In genomic region chr20:53567379-53567778, GRCh38 we compare ENCODE assay signal across 22 cellular contexts. TPM values are rescaled to one million over a fixed set of nuclear protein-coding genes. Genes with fewer than 3 reads are reported as not detected.
A peak's percentile ranks its signal among the peaks of the same experiment; 100 is the strongest.
DNase-seq lines count a peak whose midpoint lies in the region; ATAC-seq, FAIRE-seq and TF ChIP-seq lines count a peak whose summit lies in the region.
"Had no signal": no experiment of that assay in that cellular context is flagged by ENCODE, and none has a peak within 500 bp of the region (broad histone marks: within the 10 kb centered on the region; RNA-seq: fewer than 3 reads in every experiment).

No MANE protein-coding gene starts in this region.

- SMC1A ChIA-PET in GM12878 (lab: Charles Lee; ENCODE audit: uncharacterized antibody, unreplicated experiment): interaction anchor here (1.2 to 1.5 kb wide), 2 partner anchors 9 to 170 kb away, joined by 5 read pairs; no protein-coding TSS in a partner anchor

- intact Hi-C loops in GM12878 (cut with micrococcal nuclease; ENCODE audit: unreplicated experiment) (no loop called here), transverse colon (cut with DNase I; ENCODE audit: low total_unique reads) (no loop called here)

- TF ChIP-seq POLR2A in GM12878 (IDR thresholded peaks at IDR 0.05; ENCODE audit: low read depth, low read length): no peak
- TF ChIP-seq POLR2A in transverse colon (IDR thresholded peaks at IDR 0.05): no peak

- TF ChIP-seq RAD21 in GM12878 (IDR thresholded peaks at IDR 0.05; ENCODE audit: insufficient read depth, low read depth, low read length): no peak

- no peak for TF ChIP-seq CTCF in GM12878 (IDR thresholded peaks at IDR 0.05 in 2 of 3, conservative IDR thresholded peaks at IDR 0.05 in 1 of 3; ENCODE audit: control insufficient read depth in 2 of 3, extremely low read depth in 1 of 3, insufficient read depth in 1 of 3, low read depth in 3 of 3, low read length in 3 of 3)
- TF ChIP-seq CTCF in neutrophil (IDR thresholded peaks at IDR 0.05): no peak
- TF ChIP-seq CTCF in transverse colon (IDR thresholded peaks at IDR 0.05): no peak

- H3K79me2 ChIP-seq in GM12878 (ENCODE audit: control insufficient read depth, insufficient read depth, low read length): peaks cover 33% of the 10 kb centered on the region

- POLR2A ChIA-PET in GM12878 (lab: Charles Lee): interaction anchor here (0.8 kb wide), 1 partner anchor 11 kb away, joined by 3 read pairs; no protein-coding TSS in a partner anchor

- H3K9me3 Mint-ChIP-seq in activated naive CD4-positive, alpha-beta T cell treated with anti-CD3 and anti-CD28 coated beads, Interleukin-2, amount 10 ng/mL, durations not matched to agents 7 days and 5 days: no peaks in the 10 kb centered on the region
- H3K9me3 Mint-ChIP-seq in activated naive CD4-positive, alpha-beta T cell treated with anti-CD3 and anti-CD28 coated beads, Interleukin-2, amount 50 U/mL, for 72 hours: no peaks in the 10 kb centered on the region
- no peaks in the 10 kb centered on the region for H3K9me3 Mint-ChIP-seq in activated T-helper 17 cell treated with anti-CD3 and anti-CD28 coated beads, Interleukin-2, amount 50 U/mL, for 72 hours
- H3K9me3 Mint-ChIP-seq: CD4-positive, alpha-beta memory T cell had no signal

- CTCF ChIA-PET in activated naive CD4-positive, alpha-beta T cell treated with anti-CD3 and anti-CD28 coated beads, Interleukin-2, amount 10 ng/mL, durations not matched to agents 7 days and 5 days (lab: Charles Lee): no interaction called here
- CTCF ChIA-PET in GM12878 (lab: Yijun Ruan, JAX): interaction anchor here (1.1 kb wide), 1 partner anchor 11 kb away, joined by 4 read pairs; no protein-coding TSS in a partner anchor

- H3K4me3 ChIP-seq in GM12878 (no peak overlapping the region), neutrophil (ENCODE audit: low read depth in 1 of 2, low read length in 1 of 2) (no peak overlapping the region), transverse colon (no peak overlapping the region)

- no peaks in the 10 kb centered on the region for H3K27me3 Mint-ChIP-seq in activated naive CD4-positive, alpha-beta T cell treated with anti-CD3 and anti-CD28 coated beads, Interleukin-2, amount 10 ng/mL, durations not matched to agents 7 days and 5 days
- no peaks in the 10 kb centered on the region for H3K27me3 Mint-ChIP-seq in activated T-helper 17 cell treated with anti-CD3 and anti-CD28 coated beads, Interleukin-2, amount 50 U/mL, for 72 hours
- H3K27me3 Mint-ChIP-seq: CD4-positive, alpha-beta memory T cell had no signal

- no peaks in the 10 kb centered on the region for H3K27me3 ChIP-seq in GM12878 (replicated peaks in 1 of 2; ENCODE audit: control insufficient read depth in 2 of 2, insufficient read depth in 2 of 2, low read length in 1 of 2)
- no peaks in the 10 kb centered on the region for H3K27me3 ChIP-seq in neutrophil
- no peaks in the 10 kb centered on the region for H3K27me3 ChIP-seq in transverse colon

- FAIRE-seq in HTR-8/SVneo (lab: Jason Lieb, UNC) (peak; percentile 13), GM12878 (lab: Jason Lieb, UNC) (no peak)
- FAIRE-seq: HepG2 had no signal

- no peak for DNase-seq in activated naive CD4-positive, alpha-beta T cell treated with anti-CD3 and anti-CD28 coated beads, Interleukin-2, amount 10 ng/mL, durations not matched to agents 7 days and 5 days
- DNase-seq in activated naive CD4-positive, alpha-beta T cell treated with anti-CD3 and anti-CD28 coated beads, Interleukin-2, amount 50 U/mL, for 72 hours (ENCODE audit: low spot score in 2 of 2): no peak
- DNase-seq in HTR-8/SVneo (ENCODE audit: insufficient read length, low spot score): no peak
- no peak for DNase-seq in GM12878 (ENCODE audit: low read depth, low spot score)
- DNase-seq in hippocampal formation (lab: John Stamatoyannopoulos, UW): no peak
- DNase-seq in transverse colon: no peak
- DNase-seq: CD4-positive, alpha-beta memory T cell; GOT3; KG1; MV-4-11; NCI-H1417; NCI-H187 treated with DMSO at 0.1 percent for 48 hours; NCI-H226; NCI-H524; NCI-H82; OCI-M1; RPMI8226; SHP77 treated with DMSO at 0.1 percent for 48 hours had no signal

- no peak overlapping the region for H3K9ac ChIP-seq in GM12878 (ENCODE audit: control insufficient read depth, insufficient read depth, low read length)

- WGBS in GM12878 (ENCODE audit: insufficient coverage, insufficient replicate concordance, low lambda C conversion rate, missing lambda C conversion rate): 94% methylated on average over 1 of the region's 1 CpG
- WGBS in transverse colon (ENCODE audit: low coverage in 1 of 2), 2 donors: 90 to 100% methylated on average over 1 of the region's 1 CpG

- H3K36me3 ChIP-seq in GM12878 (ENCODE audit: control insufficient read depth in 2 of 2, insufficient read depth in 2 of 2, low read length in 1 of 2) (peaks cover 10 to 40% of the 10 kb centered on the region in 2 experiments), neutrophil (peaks cover 88% of the 10 kb centered on the region), transverse colon (peaks cover 0 to 66% (median 20%) of the 10 kb centered on the region in 4 donors)

- H3K27ac ChIP-seq in GM12878 (ENCODE audit: control insufficient read depth, insufficient read depth): no peak overlapping the region
- peak overlapping the region; percentile 7 for H3K27ac ChIP-seq in neutrophil
- H3K27ac ChIP-seq in transverse colon: no peak overlapping the region

- in situ Hi-C loops in GM12878 (cut with MboI): loop anchor here (25.0 kb wide), 1 partner anchor 1070 kb away; no protein-coding TSS in a partner anchor
- in situ Hi-C loops in transverse colon (cut with MboI; ENCODE audit: low pct_ligation_motif_present in 1 of 4, low pct_unique_long_range_greater_than_20kb in 1 of 4, low sequenced_read_pairs in 3 of 4): loop anchor here (25.0 kb wide), 2 partner anchors 495 to 645 kb away; partner anchors contain the start of genes BCAS1 (in 2 of the 4) and PFDN4 (in 2 of the 4)

- no peak overlapping the region for H2AFZ ChIP-seq in GM12878 (ENCODE audit: control insufficient read depth, low read depth, low read length)

- BruUV-seq in GM12878 (replicated peaks; lab: Mats Ljungman, UMichigan): no TSS peak

- H3K36me3 Mint-ChIP-seq in activated naive CD4-positive, alpha-beta T cell treated with anti-CD3 and anti-CD28 coated beads, Interleukin-2, amount 10 ng/mL, durations not matched to agents 7 days and 5 days: peaks cover 57% of the 10 kb centered on the region
- H3K36me3 Mint-ChIP-seq in activated naive CD4-positive, alpha-beta T cell treated with anti-CD3 and anti-CD28 coated beads, Interleukin-2, amount 50 U/mL, for 72 hours: peaks cover 11 to 34% of the 10 kb centered on the region in 2 donors
- H3K36me3 Mint-ChIP-seq in activated T-helper 17 cell treated with anti-CD3 and anti-CD28 coated beads, Interleukin-2, amount 50 U/mL, for 72 hours (ENCODE audit: low read depth): peaks cover 86% of the 10 kb centered on the region

- peaks cover 15% of the 10 kb centered on the region for H3K4me1 Mint-ChIP-seq in activated naive CD4-positive, alpha-beta T cell treated with anti-CD3 and anti-CD28 coated beads, Interleukin-2, amount 10 ng/mL, durations not matched to agents 7 days and 5 days
- H3K4me1 Mint-ChIP-seq in activated T-helper 17 cell treated with anti-CD3 and anti-CD28 coated beads, Interleukin-2, amount 50 U/mL, for 72 hours: peaks cover 14% of the 10 kb centered on the region

- H3K9me3 ChIP-seq in GM12878 (replicated peaks; ENCODE audit: control insufficient read depth, insufficient read depth, low read length) (no peaks in the 10 kb centered on the region), neutrophil (no peaks in the 10 kb centered on the region), transverse colon (no peaks in the 10 kb centered on the region)

- H3K4me1 ChIP-seq in GM12878 (ENCODE audit: control insufficient read depth, insufficient read depth, low read length) (peaks cover 10% of the 10 kb centered on the region), neutrophil (ENCODE audit: control insufficient read depth in 1 of 2, insufficient read depth in 1 of 2, low read depth in 1 of 2, low read length in 1 of 2) (no peaks in the 10 kb centered on the region), transverse colon (no peaks in the 10 kb centered on the region)

- no peak for ATAC-seq in activated naive CD4-positive, alpha-beta T cell treated with anti-CD3 and anti-CD28 coated beads, Interleukin-2, amount 50 U/mL, for 72 hours
- ATAC-seq in GM12878: no peak
- ATAC-seq in activated T-helper 17 cell treated with anti-CD3 and anti-CD28 coated beads, Interleukin-2, amount 50 U/mL, for 72 hours (replicated peaks): no peak
- ATAC-seq: HCT116, HepG2 had no signal

- RAD21 ChIA-PET in GM12878 (lab: Charles Lee; ENCODE audit: unreplicated experiment): interaction anchor here (1.0 kb wide), 1 partner anchor 373 kb away, joined by 4 read pairs; no protein-coding TSS in a partner anchor

- peak overlapping the region; percentile 65 for H3K27ac Mint-ChIP-seq in activated naive CD4-positive, alpha-beta T cell treated with anti-CD3 and anti-CD28 coated beads, Interleukin-2, amount 10 ng/mL, durations not matched to agents 7 days and 5 days
- H3K27ac Mint-ChIP-seq in activated naive CD4-positive, alpha-beta T cell treated with anti-CD3 and anti-CD28 coated beads, Interleukin-2, amount 50 U/mL, for 72 hours: no peak overlapping the region
- H3K27ac Mint-ChIP-seq in activated T-helper 17 cell treated with anti-CD3 and anti-CD28 coated beads, Interleukin-2, amount 50 U/mL, for 72 hours: no peak overlapping the region

- H3K4me3 Mint-ChIP-seq in activated naive CD4-positive, alpha-beta T cell treated with anti-CD3 and anti-CD28 coated beads, Interleukin-2, amount 10 ng/mL, durations not matched to agents 7 days and 5 days: no peak overlapping the region
- H3K4me3 Mint-ChIP-seq in activated T-helper 17 cell treated with anti-CD3 and anti-CD28 coated beads, Interleukin-2, amount 50 U/mL, for 72 hours: no peak overlapping the region
- H3K4me3 Mint-ChIP-seq: CD4-positive, alpha-beta memory T cell had no signal

- peaks cover 9% of the 10 kb centered on the region for H4K20me1 ChIP-seq in GM12878 (ENCODE audit: control insufficient read depth, insufficient read depth)

- H3K4me2 ChIP-seq in GM12878 (ENCODE audit: control insufficient read depth, insufficient read depth): no peak overlapping the region

- TF ChIP-seq EP300 in GM12878 (IDR thresholded peaks at IDR 0.05; ENCODE audit: borderline replicate concordance in 1 of 2, control insufficient read depth in 1 of 2, low read depth in 2 of 2, low read length in 2 of 2): no peak
- no peak for TF ChIP-seq EP300 in transverse colon (IDR thresholded peaks at IDR 0.05; ENCODE audit: low read depth)

RNA-seq across cellular contexts. Expression of gene ZNF217, which starts 26.3 kb away (rescaled TPM):
- 10 to 100 TPM; 58.6 to 62.0 TPM for total RNA-seq in activated naive CD4-positive, alpha-beta T cell treated with anti-CD3 and anti-CD28 coated beads, Interleukin-2, amount 50 U/mL, for 72 hours
- 213 and 215 TPM in 2 replicates for total RNA-seq in GM12878 (2013; cell fraction: nucleolus; rRNA removed)
- 40.8 and 45.6 TPM in 2 replicates for total RNA-seq in GM12878 (2014; rRNA removed)
- 40.2 and 40.5 TPM in 2 replicates for total RNA-seq in GM12878 (2014; rRNA removed; fragmentation: Illumina TruSeq; extraction: Trizol)
- 76.6 and 81.3 TPM in 2 replicates for total RNA-seq in GM12878 (2021)
- polyA plus RNA-seq in GM12878 (2011; ENCODE audit: low read depth): 20.6 TPM
- 48.1 and 54.3 TPM in 2 replicates for polyA plus RNA-seq in GM12878 (2011; rRNA removed)
- 37.7 and 55.2 TPM in 2 replicates for polyA plus RNA-seq in GM12878 (2011; cell fraction: cytosol; rRNA removed)
- polyA plus RNA-seq in GM12878 (2011; cell fraction: nucleus; rRNA removed): 47.8 and 55.7 TPM in 2 replicates
- 25.9 and 54.1 TPM in 2 replicates for polyA plus RNA-seq in GM12878 (2012)
- 54.8 and 62.7 TPM in 2 replicates for polyA plus RNA-seq in GM12878 (2014; fragmentation: Illumina TruSeq; extraction: Trizol)
- 10 to 100 TPM in 1 of 2 experiments, 1 to 10 TPM in 1; 8.5 to 12.4 TPM for polyA plus RNA-seq in GM12878 (2014; fragmentation: Nextera tagmentation; extraction: Ambion mirVana)
- 40.4 and 43.2 TPM in 2 replicates for polyA plus RNA-seq in GM12878 (2014; rRNA removed)
- polyA plus RNA-seq in GM12878 (2016; fragmentation: Nextera tagmentation; extraction: Ambion mirVana): 10 to 100 TPM; 14.0 to 16.9 TPM
- 87.0 and 96.8 TPM in 2 replicates for polyA minus RNA-seq in GM12878 (2011; rRNA and poly(A)+ RNA removed)
- polyA minus RNA-seq in GM12878 (2011; cell fraction: cytosol; rRNA and poly(A)+ RNA removed): 42.6 and 44.9 TPM in 2 replicates
- polyA minus RNA-seq in GM12878 (2011; cell fraction: nucleus; rRNA and poly(A)+ RNA removed): 40.7 and 55.8 TPM in 2 replicates
- total RNA-seq in activated T-helper 17 cell treated with anti-CD3 and anti-CD28 coated beads, Interleukin-2, amount 50 U/mL, for 72 hours: 10 to 100 TPM; 52.7 to 54.2 TPM
- 10 to 100 TPM; 28.9 to 82.6 (median 46.0) TPM for total RNA-seq in transverse colon
